In the genomic region with DNA sequence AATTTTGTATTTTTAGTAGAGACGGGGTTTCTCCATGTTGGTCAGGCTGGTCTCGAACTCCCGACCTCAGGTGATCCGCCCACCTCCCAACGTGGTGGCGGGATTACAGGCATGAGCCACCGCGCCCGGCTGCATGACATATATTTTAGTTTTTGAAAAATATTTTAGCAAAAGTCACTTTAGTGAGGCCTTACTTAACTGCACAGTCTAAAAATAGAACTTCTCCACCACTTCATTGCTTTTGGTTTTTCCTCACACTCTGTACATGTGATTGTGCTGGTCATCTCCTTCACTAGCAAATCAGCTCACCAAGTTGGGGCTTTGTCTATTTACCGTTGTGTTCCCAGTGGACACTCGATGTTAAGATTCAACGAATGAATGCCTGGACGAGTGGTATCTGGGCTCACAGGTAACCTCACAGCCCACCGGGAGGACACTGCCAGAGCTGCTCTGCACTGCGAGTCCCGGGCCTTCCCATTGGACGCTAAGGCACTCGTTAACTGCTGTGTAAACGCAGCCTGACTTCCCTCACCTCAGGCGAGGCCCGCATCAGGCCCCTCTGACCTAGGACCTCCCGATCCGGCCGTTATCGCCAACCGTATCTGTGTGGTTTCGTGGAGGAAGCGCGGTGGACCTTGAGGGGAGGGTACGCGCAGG, we compare ENCODE assay signal across 1 cellular context.
TF ChIP-seq lines count a peak whose summit lies in the region.

No MANE protein-coding gene starts in this region.

TF ChIP-seq in HepG2, 621 proteins besides CTCF, POLR2A, EP300 and RAD21 (continued from another document and continues in another):
- TF ChIP-seq ZBTB40 (IDR thresholded peaks at IDR 0.05) = no peak
- peak; percentile 55 for TF ChIP-seq ZBTB40 (CRISPR knock-in tag; IDR thresholded peaks at IDR 0.05)
- no peak for TF ChIP-seq FOXJ3 (CRISPR knock-in tag; IDR thresholded peaks at IDR 0.05; ENCODE audit: borderline replicate concordance)
- no peak for TF ChIP-seq RFXAP (CRISPR knock-in tag; IDR thresholded peaks at IDR 0.05; ENCODE audit: borderline replicate concordance)
- no peak for TF ChIP-seq ZNF615 (CRISPR knock-in tag; IDR thresholded peaks at IDR 0.05; ENCODE audit: borderline replicate concordance)
- no peak for TF ChIP-seq HIVEP1 (CRISPR knock-in tag; IDR thresholded peaks at IDR 0.05)
- TF ChIP-seq, protein P1, sequence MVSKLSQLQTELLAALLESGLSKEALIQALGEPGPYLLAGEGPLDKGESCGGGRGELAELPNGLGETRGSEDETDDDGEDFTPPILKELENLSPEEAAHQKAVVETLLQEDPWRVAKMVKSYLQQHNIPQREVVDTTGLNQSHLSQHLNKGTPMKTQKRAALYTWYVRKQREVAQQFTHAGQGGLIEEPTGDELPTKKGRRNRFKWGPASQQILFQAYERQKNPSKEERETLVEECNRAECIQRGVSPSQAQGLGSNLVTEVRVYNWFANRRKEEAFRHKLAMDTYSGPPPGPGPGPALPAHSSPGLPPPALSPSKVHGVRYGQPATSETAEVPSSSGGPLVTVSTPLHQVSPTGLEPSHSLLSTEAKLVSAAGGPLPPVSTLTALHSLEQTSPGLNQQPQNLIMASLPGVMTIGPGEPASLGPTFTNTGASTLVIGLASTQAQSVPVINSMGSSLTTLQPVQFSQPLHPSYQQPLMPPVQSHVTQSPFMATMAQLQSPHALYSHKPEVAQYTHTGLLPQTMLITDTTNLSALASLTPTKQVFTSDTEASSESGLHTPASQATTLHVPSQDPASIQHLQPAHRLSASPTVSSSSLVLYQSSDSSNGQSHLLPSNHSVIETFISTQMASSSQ (IDR thresholded peaks at IDR 0.05; ENCODE audit: low read depth) = no peak
- TF ChIP-seq, protein P1 (CRISPR knock-in tag; IDR thresholded peaks at IDR 0.05; ENCODE audit: borderline replicate concordance) = 0 out of 2 replicates have a peak, but pooled peaks have one; percentile 4
- TF ChIP-seq HDAC2 (CRISPR knock-in tag; IDR thresholded peaks at IDR 0.05) = no peak
- 0 out of 2 replicates have a peak, but pooled peaks have one; percentile 5 for TF ChIP-seq YEATS2 (CRISPR knock-in tag; IDR thresholded peaks at IDR 0.05; ENCODE audit: borderline replicate concordance)
- 0 out of 2 replicates have a peak, but pooled peaks have one; percentile 12 for TF ChIP-seq ZNF607 (CRISPR knock-in tag; IDR thresholded peaks at IDR 0.05; ENCODE audit: borderline replicate concordance)
- peak; percentile 67 for TF ChIP-seq TBX2 (CRISPR knock-in tag; IDR thresholded peaks at IDR 0.05; ENCODE audit: borderline replicate concordance)
- 0 out of 2 replicates have a peak, but pooled peaks have one; percentile 6 for TF ChIP-seq ZNF124 (CRISPR knock-in tag; IDR thresholded peaks at IDR 0.05)
- no peak for TF ChIP-seq MYNN (CRISPR knock-in tag; IDR thresholded peaks at IDR 0.05; ENCODE audit: low read depth)
- TF ChIP-seq ZNF367 (CRISPR knock-in tag; IDR thresholded peaks at IDR 0.05; ENCODE audit: borderline replicate concordance) = no peak
- TF ChIP-seq HES4 (CRISPR knock-in tag; IDR thresholded peaks at IDR 0.05; ENCODE audit: borderline replicate concordance) = no peak
- TF ChIP-seq KAT2B (IDR thresholded peaks at IDR 0.05; ENCODE audit: borderline replicate concordance, low read depth, low read length) = no peak
- TF ChIP-seq, protein P2, sequence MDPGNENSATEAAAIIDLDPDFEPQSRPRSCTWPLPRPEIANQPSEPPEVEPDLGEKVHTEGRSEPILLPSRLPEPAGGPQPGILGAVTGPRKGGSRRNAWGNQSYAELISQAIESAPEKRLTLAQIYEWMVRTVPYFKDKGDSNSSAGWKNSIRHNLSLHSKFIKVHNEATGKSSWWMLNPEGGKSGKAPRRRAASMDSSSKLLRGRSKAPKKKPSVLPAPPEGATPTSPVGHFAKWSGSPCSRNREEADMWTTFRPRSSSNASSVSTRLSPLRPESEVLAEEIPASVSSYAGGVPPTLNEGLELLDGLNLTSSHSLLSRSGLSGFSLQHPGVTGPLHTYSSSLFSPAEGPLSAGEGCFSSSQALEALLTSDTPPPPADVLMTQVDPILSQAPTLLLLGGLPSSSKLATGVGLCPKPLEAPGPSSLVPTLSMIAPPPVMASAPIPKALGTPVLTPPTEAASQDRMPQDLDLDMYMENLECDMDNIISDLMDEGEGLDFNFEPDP (CRISPR knock-in tag; conservative IDR thresholded peaks at IDR 0.05) = 0 out of 2 replicates have a peak, but pooled peaks have one; percentile 79
- TF ChIP-seq ZNF33B (CRISPR knock-in tag; IDR thresholded peaks at IDR 0.05) = no peak; the same call in 1 of the 2 replicates
- TF ChIP-seq TBL1XR1 (IDR thresholded peaks at IDR 0.05; ENCODE audit: borderline replicate concordance, low read length, partially characterized antibody) = no peak
- TF ChIP-seq ZKSCAN8 (CRISPR knock-in tag; IDR thresholded peaks at IDR 0.05; ENCODE audit: borderline replicate concordance) = no peak
- TF ChIP-seq IRX3 (CRISPR knock-in tag; IDR thresholded peaks at IDR 0.05; ENCODE audit: borderline replicate concordance, low read depth) = no peak
- TF ChIP-seq MAX (IDR thresholded peaks at IDR 0.05) = peak; percentile 45; the same call in 1 of the 2 replicates
- TF ChIP-seq ZNF878 (CRISPR knock-in tag; IDR thresholded peaks at IDR 0.05) = peak; percentile 58; the same call in 1 of the 2 replicates
- TF ChIP-seq ZNF431 (CRISPR knock-in tag; IDR thresholded peaks at IDR 0.05; ENCODE audit: borderline replicate concordance, low read depth) = no peak; the same call in 1 of the 2 replicates
- no peak for TF ChIP-seq ZNF816 (CRISPR knock-in tag; IDR thresholded peaks at IDR 0.05; ENCODE audit: borderline replicate concordance)
- no peak for TF ChIP-seq ZBTB39 (CRISPR knock-in tag; IDR thresholded peaks at IDR 0.05)
- TF ChIP-seq STAG1 (CRISPR knock-in tag; IDR thresholded peaks at IDR 0.05) = no peak
- TF ChIP-seq TOPORS (CRISPR knock-in tag; IDR thresholded peaks at IDR 0.05) = no peak
- 0 out of 2 replicates have a peak, but pooled peaks have one; percentile 40 for TF ChIP-seq PRMT3 (CRISPR knock-in tag; IDR thresholded peaks at IDR 0.05; ENCODE audit: borderline replicate concordance, low read depth)
- TF ChIP-seq EZH2 (conservative IDR thresholded peaks at IDR 0.05; ENCODE audit: low read depth, low read length) = no peak
- no peak for TF ChIP-seq TP53 (CRISPR knock-in tag; conservative IDR thresholded peaks at IDR 0.05)
- TF ChIP-seq MAF1 (CRISPR knock-in tag; IDR thresholded peaks at IDR 0.05; ENCODE audit: borderline replicate concordance) = no peak
- no peak for TF ChIP-seq SMAD9 (CRISPR knock-in tag; IDR thresholded peaks at IDR 0.05)
- peak; percentile 33; the same call in 1 of the 2 replicates for TF ChIP-seq ZMYM4 (CRISPR knock-in tag; IDR thresholded peaks at IDR 0.05)
- TF ChIP-seq HMGA1 (CRISPR knock-in tag; conservative IDR thresholded peaks at IDR 0.05) = no peak
- TF ChIP-seq HNRNPL (IDR thresholded peaks at IDR 0.05; ENCODE audit: low read depth, low read length) = no peak
- no peak for TF ChIP-seq ZBTB37 (CRISPR knock-in tag; IDR thresholded peaks at IDR 0.05)
- no peak for TF ChIP-seq MXI1 (IDR thresholded peaks at IDR 0.05; ENCODE audit: borderline replicate concordance, low read depth, low read length)
